Comparison of ENCODE assay signal across 14 cellular contexts in genomic region chr17:80151333-80151732, GRCh38. TPM values are rescaled to one million over a fixed set of nuclear protein-coding genes. Genes with fewer than 3 reads are reported as not detected.
DNase-seq lines count a peak whose midpoint lies in the region; ATAC-seq, FAIRE-seq and TF ChIP-seq lines count a peak whose summit lies in the region.
"Had no signal": no experiment of that assay in that cellular context is flagged by ENCODE, and none has a peak within 500 bp of the region (broad histone marks: within the 10 kb centered on the region; RNA-seq: fewer than 3 reads in every experiment).

No MANE protein-coding gene starts in this region.

- no peak overlapping the region for H4K8ac ChIP-seq in trophoblast cell (ENCODE audit: low read depth, low read length)
- no peak overlapping the region for H4K8ac ChIP-seq in neuronal stem cell (ENCODE audit: low read depth, low read length)

- H2AK5ac ChIP-seq in trophoblast cell (ENCODE audit: low read length): no peak overlapping the region
- no peak overlapping the region for H2AK5ac ChIP-seq in neuronal stem cell (ENCODE audit: low read depth, low read length)

- no peak overlapping the region for H3K14ac ChIP-seq in trophoblast cell (ENCODE audit: low read length)
- H3K14ac ChIP-seq in neuronal stem cell (ENCODE audit: low read length): no peak overlapping the region

- no peak overlapping the region for H4K12ac ChIP-seq in trophoblast cell (ENCODE audit: low read depth, low read length)

- H3K23ac ChIP-seq in trophoblast cell (ENCODE audit: low read length) (no peak overlapping the region), neuronal stem cell (ENCODE audit: low read depth, low read length, poor library complexity) (no peak overlapping the region)

- no peak overlapping the region for H3K4me3 ChIP-seq in BLaER1
- no peak overlapping the region for H3K4me3 ChIP-seq in RWPE2 (ENCODE audit: severe bottlenecking)
- no peak overlapping the region for H3K4me3 ChIP-seq in trophoblast cell (ENCODE audit: low read depth, low read length)
- H3K4me3 ChIP-seq in neuronal stem cell (ENCODE audit: low read length in 2 of 2): no peak overlapping the region
- H3K4me3 ChIP-seq: stomach had no signal

- H2BK15ac ChIP-seq in neuronal stem cell (ENCODE audit: low read length): no peak overlapping the region

- H3K4me1 ChIP-seq in BLaER1 (peaks cover 43% of the 10 kb centered on the region), RWPE2 (ENCODE audit: insufficient read depth, poor library complexity, severe bottlenecking) (no peaks in the 10 kb centered on the region), trophoblast cell (ENCODE audit: control insufficient read depth in 1 of 2, insufficient read depth in 2 of 2, low read length in 2 of 2) (peaks cover 17 to 20% of the 10 kb centered on the region in 2 experiments), neuronal stem cell (ENCODE audit: control insufficient read depth in 2 of 2, insufficient read depth in 1 of 2, low read depth in 1 of 2, low read length in 2 of 2) (peaks cover 3 to 17% of the 10 kb centered on the region in 2 donors)

- peaks cover 16% of the 10 kb centered on the region for H3K79me2 ChIP-seq in trophoblast cell (ENCODE audit: control insufficient read depth, insufficient read depth, low read length, poor library complexity)

- H2BK5ac ChIP-seq in trophoblast cell (ENCODE audit: low read depth, low read length, poor library complexity): no peak overlapping the region
- no peak overlapping the region for H2BK5ac ChIP-seq in neuronal stem cell (ENCODE audit: low read length)

- H4K20me1 ChIP-seq in BLaER1: peaks cover 4% of the 10 kb centered on the region

- no peak overlapping the region for H3K4ac ChIP-seq in trophoblast cell (ENCODE audit: low read depth, low read length)
- H3K4ac ChIP-seq in neuronal stem cell (ENCODE audit: low read length): no peak overlapping the region

- H3K79me1 ChIP-seq in trophoblast cell (ENCODE audit: low read length): peaks cover 16% of the 10 kb centered on the region
- H3K79me1 ChIP-seq in neuronal stem cell (ENCODE audit: low read depth, low read length): peaks cover 4% of the 10 kb centered on the region

- H3K4me2 ChIP-seq in BLaER1 (no peak overlapping the region), trophoblast cell (ENCODE audit: low read length) (no peak overlapping the region), neuronal stem cell (ENCODE audit: insufficient read depth, low read length, poor library complexity, severe bottlenecking) (no peak overlapping the region)

- no peak for ATAC-seq in RWPE2 (ENCODE audit: low read depth)
- ATAC-seq: activated CD4-positive, CD25-positive, alpha-beta regulatory T cell treated with anti-CD3 and anti-CD28 coated beads, Interleukin-2, amount 50 U/mL, for 24 hours had no signal

- FAIRE-seq in RCC 7860 (lab: Jason Lieb, UNC): no peak

- H3K9ac ChIP-seq in BLaER1: no peak overlapping the region
- no peak overlapping the region for H3K9ac ChIP-seq in trophoblast cell (ENCODE audit: low read length)
- no peak overlapping the region for H3K9ac ChIP-seq in neuronal stem cell (ENCODE audit: low read depth, low read length, poor library complexity)

- H3K9me3 ChIP-seq in BLaER1: peaks cover 23% of the 10 kb centered on the region
- H3K9me3 ChIP-seq in RWPE2 (ENCODE audit: severe bottlenecking): peaks cover 6% of the 10 kb centered on the region
- peaks cover 13% of the 10 kb centered on the region for H3K9me3 ChIP-seq in trophoblast cell (ENCODE audit: insufficient read depth, low read depth, low read length)
- H3K9me3 ChIP-seq in neuronal stem cell (replicated peaks in 1 of 2; ENCODE audit: control insufficient read depth in 2 of 2, insufficient read depth in 1 of 2, low read depth in 1 of 2, low read length in 2 of 2): no peaks in the 10 kb centered on the region

- DNase-seq in RWPE2 (ENCODE audit: low spot score) (peak; percentile 2), fibroblast of gingiva (ENCODE audit: low read depth) (peak; percentile 46), trophoblast cell (peak; percentile 81 to 91), RKO (ENCODE audit: low spot score) (no peak), neuronal stem cell (ENCODE audit: low spot score) (no peak), globus pallidus (ENCODE audit: low spot score) (no peak), RCC 7860 (ENCODE audit: low spot score) (no peak)
- DNase-seq: activated T-cell treated with anti-CD3 and anti-CD28 coated beads for 4 hours; CD8-positive, alpha-beta memory T cell; NCI-H187 treated with DMSO at 0.1 percent for 48 hours; retina; stomach had no signal

- H3K36me3 ChIP-seq in BLaER1 (no peaks in the 10 kb centered on the region), RWPE2 (ENCODE audit: low read depth) (no peaks in the 10 kb centered on the region), trophoblast cell (ENCODE audit: control insufficient read depth in 1 of 2, insufficient read depth in 2 of 2, low read length in 2 of 2) (no peaks in the 10 kb centered on the region), neuronal stem cell (replicated peaks in 1 of 2; ENCODE audit: control insufficient read depth in 2 of 2, insufficient read depth in 2 of 2, low read length in 2 of 2) (no peaks in the 10 kb centered on the region)
- H3K36me3 ChIP-seq: stomach had no signal

- no peak overlapping the region for H2BK12ac ChIP-seq in trophoblast cell (ENCODE audit: low read length)
- H2BK12ac ChIP-seq in neuronal stem cell (ENCODE audit: low read length): no peak overlapping the region

- WGBS in trophoblast cell (ENCODE audit: extremely low coverage, insufficient coverage, insufficient read length): no CpG with 5 or more reads among the region's 5 CpGs
- WGBS in neuronal stem cell (ENCODE audit: extremely low coverage in 2 of 2, insufficient read length in 2 of 2, insufficient replicate concordance in 1 of 2), 2 donors: no CpG with 5 or more reads among the region's 5 CpGs

- H4K91ac ChIP-seq in trophoblast cell (ENCODE audit: low read depth, low read length): no peak overlapping the region
- no peak overlapping the region for H4K91ac ChIP-seq in neuronal stem cell (ENCODE audit: low read depth, low read length, poor library complexity)

- H2AFZ ChIP-seq in trophoblast cell (ENCODE audit: insufficient read depth, low read length, poor library complexity) (no peak overlapping the region), neuronal stem cell (ENCODE audit: low read length) (no peak overlapping the region)

- H2BK120ac ChIP-seq in trophoblast cell (ENCODE audit: insufficient read depth, low read length, poor library complexity) (no peak overlapping the region), neuronal stem cell (ENCODE audit: low read depth, low read length) (no peak overlapping the region)

- peak overlapping the region; percentile 65; the same call in 1 of the 2 replicates for H3K27ac ChIP-seq in BLaER1
- no peak overlapping the region for H3K27ac ChIP-seq in RWPE2 (ENCODE audit: poor library complexity, severe bottlenecking)
- H3K27ac ChIP-seq in trophoblast cell (ENCODE audit: low read depth, low read length): peak overlapping the region; percentile 70
- H3K27ac ChIP-seq in neuronal stem cell (replicated peaks; ENCODE audit: low read length): no peak overlapping the region

- H3K27me3 ChIP-seq in BLaER1 (no peaks in the 10 kb centered on the region), RWPE2 (ENCODE audit: insufficient read depth, poor library complexity, severe bottlenecking) (no peaks in the 10 kb centered on the region), trophoblast cell (ENCODE audit: insufficient read depth, low read length) (no peaks in the 10 kb centered on the region), neuronal stem cell (ENCODE audit: control insufficient read depth in 3 of 3, insufficient read depth in 3 of 3, low read depth in 1 of 3, low read length in 3 of 3) (no peaks in the 10 kb centered on the region)
- H3K27me3 ChIP-seq: stomach had no signal

- H3K18ac ChIP-seq in trophoblast cell (ENCODE audit: low read length): no peak overlapping the region
- H3K18ac ChIP-seq in neuronal stem cell (ENCODE audit: low read length): no peak overlapping the region

- no peak for TF ChIP-seq CTCF in RWPE2 (IDR thresholded peaks at IDR 0.05; ENCODE audit: poor library complexity, severe bottlenecking)

RNA-seq across cellular contexts. Expression of gene EIF4A3, which starts 4.4 kb away (rescaled TPM):
- 81.7 and 91.5 TPM in 2 replicates for polyA plus RNA-seq in trophoblast cell (2013)
- polyA plus RNA-seq in neuronal stem cell (2013, experiment 1 of 2): 66.1 TPM
- 64.7 TPM for polyA plus RNA-seq in neuronal stem cell (2013, experiment 2 of 2)

RNA-seq across cellular contexts. Expression of gene CARD14, which starts 18.5 kb away (rescaled TPM):
- 1.1 and 1.3 TPM in 2 replicates for polyA plus RNA-seq in trophoblast cell (2013)
- 0.20 TPM for polyA plus RNA-seq in neuronal stem cell (2013, experiment 1 of 2)
- polyA plus RNA-seq in neuronal stem cell (2013, experiment 2 of 2): 0.22 TPM
- polyA plus RNA-seq: CD8-positive, alpha-beta memory T cell had no signal

RNA-seq across cellular contexts. Expression of gene GAA, which starts 50.0 kb away (rescaled TPM):
- polyA plus RNA-seq in trophoblast cell (2013): 38.1 and 40.0 TPM in 2 replicates
- 50.1 TPM for polyA plus RNA-seq in neuronal stem cell (2013, experiment 1 of 2)
- polyA plus RNA-seq in neuronal stem cell (2013, experiment 2 of 2): 49.6 TPM

Comparison
In these comparisons a context has a peak if more than half of its experiments do, and no peak if none do; other contexts are left out.
1. H3K27ac ChIP-seq: peak in BLaER1 (single experiment) and trophoblast cell (single experiment); none in RWPE2 (single experiment) and neuronal stem cell (single experiment).
2. DNase-seq: peak in RWPE2 (single experiment), fibroblast of gingiva (single experiment) and trophoblast cell (2 of 2); none in RKO (single experiment), neuronal stem cell (single experiment), globus pallidus (single experiment) and RCC 7860 (single experiment).